Comparison of ENCODE assay signal across 1 cellular context in genomic region chr4:83012631-83013419, GRCh38.
TF ChIP-seq lines count a peak whose summit lies in the region.

No MANE protein-coding gene starts in this region.

TF ChIP-seq in A549, 52 proteins besides CTCF, POLR2A, EP300 and RAD21 (continued from another document):
- TF ChIP-seq NFE2L2 (conservative IDR thresholded peaks at IDR 0.05; ENCODE audit: low read length) (0 out of 2 replicates have a peak, but pooled peaks have one; percentile 26), PBX3 (IDR thresholded peaks at IDR 0.05) (no peak), GATA3 (IDR thresholded peaks at IDR 0.05; ENCODE audit: borderline replicate concordance) (peak; percentile 63), JUN (IDR thresholded peaks at IDR 0.05) (peak; percentile 39 to 44; a peak in 1 of 5 replicates), NPAS2 (CRISPR knock-in tag; IDR thresholded peaks at IDR 0.05; ENCODE audit: borderline replicate concordance) (no peak), EHF (CRISPR knock-in tag; IDR thresholded peaks at IDR 0.05) (no peak), KDM1A (IDR thresholded peaks at IDR 0.05; ENCODE audit: low read depth) (no peak), MAZ (IDR thresholded peaks at IDR 0.05; ENCODE audit: borderline replicate concordance, low read depth, low read length) (no peak), EHMT2 (IDR thresholded peaks at IDR 0.05; ENCODE audit: low read depth) (no peak), ZC3H11A (IDR thresholded peaks at IDR 0.05) (no peak), HOXB13 (CRISPR knock-in tag; IDR thresholded peaks at IDR 0.05; ENCODE audit: low read depth) (no peak), ESRRA (IDR thresholded peaks at IDR 0.05; ENCODE audit: borderline replicate concordance, low read length) (no peak), MAFK (IDR thresholded peaks at IDR 0.05; ENCODE audit: partially characterized antibody) (peak; percentile 76), RCOR1 (IDR thresholded peaks at IDR 0.05; ENCODE audit: low read depth, low read length) (no peak), CEBPB (IDR thresholded peaks at IDR 0.05) (no peak), MYC (IDR thresholded peaks at IDR 0.05; ENCODE audit: borderline replicate concordance, low read length) (0 out of 2 replicates have a peak, but pooled peaks have one; percentile 25), CBX2 (IDR thresholded peaks at IDR 0.05; ENCODE audit: borderline replicate concordance, low read depth) (no peak), CHD4 (IDR thresholded peaks at IDR 0.05; ENCODE audit: borderline replicate concordance) (no peak), BHLHE40 (IDR thresholded peaks at IDR 0.05; ENCODE audit: low read depth, low read length) (peak; percentile 76), FOSL2 (IDR thresholded peaks at IDR 0.05) (no peak), FOSL2 (CRISPR knock-in tag; IDR thresholded peaks at IDR 0.05) (no peak), PHF8 (IDR thresholded peaks at IDR 0.05; ENCODE audit: borderline replicate concordance, low read depth) (no peak), HOXA7 (CRISPR knock-in tag; IDR thresholded peaks at IDR 0.05) (no peak), KDM5A (IDR thresholded peaks at IDR 0.05) (no peak), CHD2 (IDR thresholded peaks at IDR 0.05; ENCODE audit: low read length, partially characterized antibody) (no peak), REST (IDR thresholded peaks at IDR 0.05) (no peak), NR3C1 (IDR thresholded peaks at IDR 0.05) (no peak)
- TF ChIP-seq, protein P1, sequence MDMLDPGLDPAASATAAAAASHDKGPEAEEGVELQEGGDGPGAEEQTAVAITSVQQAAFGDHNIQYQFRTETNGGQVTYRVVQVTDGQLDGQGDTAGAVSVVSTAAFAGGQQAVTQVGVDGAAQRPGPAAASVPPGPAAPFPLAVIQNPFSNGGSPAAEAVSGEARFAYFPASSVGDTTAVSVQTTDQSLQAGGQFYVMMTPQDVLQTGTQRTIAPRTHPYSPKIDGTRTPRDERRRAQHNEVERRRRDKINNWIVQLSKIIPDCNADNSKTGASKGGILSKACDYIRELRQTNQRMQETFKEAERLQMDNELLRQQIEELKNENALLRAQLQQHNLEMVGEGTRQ (IDR thresholded peaks at IDR 0.05) = peak; percentile 84
- TF ChIP-seq, protein P2, sequence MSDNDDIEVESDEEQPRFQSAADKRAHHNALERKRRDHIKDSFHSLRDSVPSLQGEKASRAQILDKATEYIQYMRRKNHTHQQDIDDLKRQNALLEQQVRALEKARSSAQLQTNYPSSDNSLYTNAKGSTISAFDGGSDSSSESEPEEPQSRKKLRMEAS (IDR thresholded peaks at IDR 0.05) = peak; percentile 85
